Comparison of ENCODE assay signal across 35 cellular contexts in the genomic region with DNA sequence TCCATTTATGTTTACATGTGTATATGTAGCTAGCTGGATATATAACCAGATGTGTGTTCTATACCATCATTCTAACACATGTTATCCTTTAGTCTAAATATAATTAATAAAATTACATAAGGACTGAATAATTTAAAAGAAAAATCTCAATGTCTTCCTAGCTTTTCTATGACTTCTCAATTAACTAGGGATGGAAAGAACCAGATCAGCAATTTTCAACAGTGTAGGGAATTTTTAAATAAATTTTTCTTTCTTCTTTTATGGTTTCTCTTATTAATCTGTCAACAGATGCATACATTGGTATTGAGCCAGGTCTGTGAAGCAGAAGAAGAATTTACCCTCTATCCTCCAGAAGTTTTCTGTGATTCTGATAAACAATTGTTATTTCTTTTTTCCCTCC.
"Had no signal": no experiment of that assay in that cellular context is flagged by ENCODE, and none has a peak within 500 bp of the region (broad histone marks: within the 10 kb centered on the region; RNA-seq: fewer than 3 reads in every experiment).

No MANE protein-coding gene starts in this region.

- H3K27me3 ChIP-seq: MG63 had no signal

- DNase-seq: Karpas-422, Kasumi-1, MG63, MM.1S, MV-4-11, NCI-H1048, NCI-H1092, NCI-H1092 treated with DMSO at 0.1 percent for 48 hours, NCI-H1105, NCI-H1105 treated with DMSO at 0.1 percent for 48 hours, NCI-H1417, NCI-H1417 treated with DMSO at 0.1 percent for 48 hours, NCI-H1436, NCI-H1436 treated with DMSO at 0.1 percent for 48 hours, NCI-H146, NCI-H1694, NCI-H1694 treated with DMSO at 0.1 percent for 48 hours, NCI-H187, NCI-H187 treated with DMSO at 0.1 percent for 48 hours, NCI-H1930, NCI-H2029, NCI-H2029 treated with DMSO at 0.1 percent for 48 hours, NCI-H2081, NCI-H2081 treated with DMSO at 0.1 percent for 48 hours, NCI-H2107, NCI-H2171, NCI-H2171 treated with DMSO at 0.1 percent for 48 hours, NCI-H2227 treated with DMSO at 0.1 percent for 48 hours, NCI-H226, NCI-H345, NCI-H446, NCI-H446 treated with DMSO at 0.1 percent for 48 hours, NCI-H510A, NCI-H510A treated with DMSO at 0.1 percent for 48 hours, NCI-H524 had no signal

- H3K36me3 ChIP-seq: MG63 had no signal

- H3K9me3 ChIP-seq: MG63 had no signal

- H3K4me3 ChIP-seq: MG63 had no signal
